Comparison of ENCODE assay signal across 11 cellular contexts in the genomic region with DNA sequence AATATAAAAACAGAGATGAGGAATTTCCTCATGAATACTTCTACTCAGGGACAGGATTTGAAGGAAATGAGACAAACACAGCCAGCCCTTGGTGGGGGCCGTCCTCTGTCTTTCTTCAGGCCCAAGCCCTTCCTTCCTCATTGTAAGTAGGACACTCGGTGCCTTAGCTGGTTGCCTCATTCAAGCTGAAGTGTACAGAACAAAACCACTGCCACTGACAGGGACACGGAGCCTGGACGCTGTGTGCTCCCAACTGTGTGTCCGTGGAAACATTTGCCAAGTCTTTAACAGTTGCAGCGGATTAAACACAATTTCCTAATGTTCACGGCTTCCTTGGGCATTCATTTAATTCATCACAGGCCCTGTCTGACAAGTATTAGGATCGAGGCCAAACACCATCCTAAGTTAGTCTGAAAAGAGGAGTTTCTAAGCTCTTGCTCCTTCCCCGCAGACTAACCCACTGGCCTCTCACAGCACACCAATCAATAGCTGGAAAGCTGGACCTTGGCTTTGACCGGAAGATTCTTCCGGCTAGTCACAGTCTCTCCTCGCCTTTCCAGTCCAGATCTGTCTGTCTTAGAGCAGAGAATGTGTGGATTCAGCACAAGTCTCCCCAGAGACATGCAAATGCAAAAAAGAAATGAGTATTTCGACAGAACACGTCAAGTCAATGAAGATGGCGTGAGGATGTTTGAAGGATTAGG.
DNase-seq lines count a peak whose midpoint lies in the region; ATAC-seq and TF ChIP-seq lines count a peak whose summit lies in the region.
"Had no signal": no experiment of that assay in that cellular context is flagged by ENCODE, and none has a peak within 500 bp of the region (broad histone marks: within the 10 kb centered on the region; RNA-seq: fewer than 3 reads in every experiment).

No MANE protein-coding gene starts in this region.

- H3K9me3 ChIP-seq in skeletal muscle tissue (ENCODE audit: control insufficient read depth in 3 of 3, low read length in 3 of 3): no peaks in the 10 kb centered on the region

- peak overlapping the region in 1 of 3 donors; percentile 33 for H3K4me3 ChIP-seq in skeletal muscle tissue (ENCODE audit: low read length in 3 of 3)

- no peak for DNase-seq in HFFc6
- DNase-seq in left lobe of liver (ENCODE audit: low spot score): peak; percentile 58
- DNase-seq in immature natural killer cell: no peak
- no peak for DNase-seq in A172 (ENCODE audit: low spot score)
- DNase-seq in stimulated activated CD4-positive, alpha-beta T cell treated with anti-CD3 and anti-CD28 coated beads, Interleukin-4, amount 100 ng/mL, for 24 hours: no peak
- DNase-seq: activated CD4-positive, alpha-beta memory T cell treated with anti-CD3 and anti-CD28 coated beads, Interleukin-2, amount 10 ng/mL, durations not matched to agents 7 days and 5 days; central memory CD4-positive, alpha-beta T cell had no signal

- no peaks in the 10 kb centered on the region for H3K36me3 ChIP-seq in skeletal muscle tissue (ENCODE audit: control insufficient read depth in 3 of 3, insufficient read depth in 3 of 3, low read length in 3 of 3)

- H3K27me3 Mint-ChIP-seq in HFFc6 (ENCODE audit: insufficient read depth) (no peaks in the 10 kb centered on the region; the same call in 1 of the 2 replicates), brain (peaks cover 4% of the 10 kb centered on the region), immature natural killer cell (ENCODE audit: low read depth in 3 of 3) (peaks cover 2 to 5% (median 4%) of the 10 kb centered on the region in 3 donors)

- no peaks in the 10 kb centered on the region for H3K36me3 Mint-ChIP-seq in HFFc6 (ENCODE audit: low read depth)
- no peaks in the 10 kb centered on the region for H3K36me3 Mint-ChIP-seq in brain
- no peaks in the 10 kb centered on the region for H3K36me3 Mint-ChIP-seq in immature natural killer cell

- H3K4me1 ChIP-seq in skeletal muscle tissue (ENCODE audit: control insufficient read depth in 3 of 3, insufficient read depth in 3 of 3, low read length in 3 of 3): peaks cover 16 to 20% (median 19%) of the 10 kb centered on the region in 3 donors

- peak overlapping the region in 2 of 3 donors; percentile 18 to 38 for H3K9ac ChIP-seq in skeletal muscle tissue (ENCODE audit: low read depth in 1 of 3, low read length in 3 of 3)

- peak overlapping the region; percentile 33 for H3K27ac ChIP-seq in skeletal muscle tissue (ENCODE audit: low read depth, low read length)

- H3K9me3 Mint-ChIP-seq in HFFc6: no peaks in the 10 kb centered on the region
- H3K9me3 Mint-ChIP-seq in brain: peaks cover 0 to 13% (median 0%) of the 10 kb centered on the region in 5 experiments
- H3K9me3 Mint-ChIP-seq in immature natural killer cell: no peaks in the 10 kb centered on the region
- H3K9me3 Mint-ChIP-seq: activated CD4-positive, alpha-beta memory T cell treated with anti-CD3 and anti-CD28 coated beads, Interleukin-2, amount 10 ng/mL, durations not matched to agents 7 days and 5 days had no signal

- H3K4me3 Mint-ChIP-seq in HFFc6 (no peak overlapping the region), brain (peak overlapping the region in 2 of 5 experiments; percentile 0 to 56), immature natural killer cell (no peak overlapping the region)
- H3K4me3 Mint-ChIP-seq: activated CD4-positive, alpha-beta memory T cell treated with anti-CD3 and anti-CD28 coated beads, Interleukin-2, amount 10 ng/mL, durations not matched to agents 7 days and 5 days had no signal

- H3K27ac Mint-ChIP-seq in HFFc6 (peak overlapping the region; percentile 48; the same call in 1 of the 2 replicates), brain (peak overlapping the region in 4 of 5 experiments; percentile 46 to 84 (median 66)), immature natural killer cell (no peak overlapping the region)
- H3K27ac Mint-ChIP-seq: activated CD4-positive, alpha-beta memory T cell treated with anti-CD3 and anti-CD28 coated beads, Interleukin-2, amount 10 ng/mL, durations not matched to agents 7 days and 5 days had no signal

- no peak for TF ChIP-seq CTCF in HFFc6 (IDR thresholded peaks at IDR 0.05)
- TF ChIP-seq CTCF in brain (conservative IDR thresholded peaks at IDR 0.05): no peak

- ATAC-seq in left lobe of liver (peak; percentile 60), GM18909 (IDR thresholded peaks at IDR 0.05; ENCODE audit: poor library complexity, unreplicated experiment) (no peak)
- ATAC-seq: Panc1 had no signal

- no peaks in the 10 kb centered on the region for H3K27me3 ChIP-seq in skeletal muscle tissue (ENCODE audit: control insufficient read depth in 3 of 3, insufficient read depth in 3 of 3, low read length in 3 of 3)

- H3K4me1 Mint-ChIP-seq in HFFc6 (ENCODE audit: low read depth) (peaks cover 60% of the 10 kb centered on the region), brain (peaks cover 52% of the 10 kb centered on the region), immature natural killer cell (peaks cover 8 to 12% of the 10 kb centered on the region in 2 donors)

Comparison
In these comparisons a context has a peak if more than half of its experiments do, and no peak if none do; other contexts are left out.
1. H3K27ac Mint-ChIP-seq: peak in HFFc6 (single experiment) and brain (4 of 5); none in immature natural killer cell (0 of 6).